In the genomic region with DNA sequence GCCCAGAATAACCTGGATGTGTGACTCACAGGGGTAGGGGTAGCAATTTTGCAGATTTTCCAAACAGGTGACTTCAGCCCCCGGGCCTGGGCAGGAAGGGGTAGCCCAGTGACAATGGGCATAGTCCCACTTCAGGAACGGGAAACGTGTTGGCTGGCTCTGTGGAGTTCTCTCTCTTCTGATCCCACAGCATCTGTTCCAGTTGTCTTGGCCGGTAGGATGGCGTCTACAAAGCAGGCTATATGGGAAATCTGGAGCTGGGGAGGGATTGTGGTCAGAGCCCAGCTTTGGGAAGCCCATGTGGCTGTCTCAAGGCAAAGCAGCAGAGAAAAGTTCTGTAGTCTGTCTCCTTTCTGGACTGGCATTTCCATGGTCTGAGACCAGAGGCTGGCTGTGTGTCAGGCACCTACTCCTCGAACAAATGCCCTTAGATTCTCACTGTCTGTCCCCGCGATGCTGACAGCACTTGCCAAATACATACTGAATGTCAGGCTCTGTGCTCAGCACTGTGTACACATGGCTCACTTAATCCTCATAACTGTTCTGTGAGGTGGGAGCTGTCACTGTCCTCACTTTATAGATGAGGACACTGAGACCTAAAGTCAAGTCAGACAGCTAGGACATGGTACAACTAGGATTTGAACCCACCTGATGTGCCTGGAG, we compare ENCODE assay signal across 27 cellular contexts. TPM values are rescaled to one million over a fixed set of nuclear protein-coding genes. Genes with fewer than 3 reads are reported as not detected.
DNase-seq lines count a peak whose midpoint lies in the region; ATAC-seq and TF ChIP-seq lines count a peak whose summit lies in the region.
"Had no signal": no experiment of that assay in that cellular context is flagged by ENCODE, and none has a peak within 500 bp of the region (broad histone marks: within the 10 kb centered on the region; RNA-seq: fewer than 3 reads in every experiment).

No MANE protein-coding gene starts in this region.

- no peak overlapping the region for H3K14ac ChIP-seq in H9 (ENCODE audit: insufficient read depth, low read length)

- no peak overlapping the region for H2BK120ac ChIP-seq in H9 (ENCODE audit: low read depth, low read length, poor library complexity, severe bottlenecking)

- H3K27me3 Mint-ChIP-seq in H9 (ENCODE audit: low read depth) (peaks cover 10% of the 10 kb centered on the region; the same call in 1 of the 2 replicates), natural killer cell (ENCODE audit: low read depth in 2 of 2) (peaks cover 3 to 6% of the 10 kb centered on the region in 2 donors)

- H4K5ac ChIP-seq in H9 (ENCODE audit: insufficient read length, low read depth, low read length): no peak overlapping the region

- intact Hi-C loops in natural killer cell (cut with micrococcal nuclease): no loop called here
- intact Hi-C loops in vagina (cut with DNase I): no loop called here

- H3K4me1 Mint-ChIP-seq in H9 (peaks cover 4 to 7% of the 10 kb centered on the region in 2 experiments; a peak in 3 of 4 replicates), natural killer cell (no peaks in the 10 kb centered on the region)
- H3K4me1 Mint-ChIP-seq: B cell, naive B cell had no signal

- H3K79me1 ChIP-seq in H9 (ENCODE audit: insufficient read depth, low read depth, low read length, poor library complexity, severe bottlenecking): no peaks in the 10 kb centered on the region

- H3K9me3 Mint-ChIP-seq in H9 (peaks cover 13 to 20% of the 10 kb centered on the region in 2 experiments), natural killer cell (no peaks in the 10 kb centered on the region)
- H3K9me3 Mint-ChIP-seq: activated T-cell treated with anti-CD3 and anti-CD28 coated beads, Interleukin-2, amount 50 U/mL, for 72 hours; naive B cell had no signal

- H3K27me3 ChIP-seq in AG04450 (ENCODE audit: control insufficient read depth, insufficient read depth, low read length): no peaks in the 10 kb centered on the region
- H3K27me3 ChIP-seq in H9 (ENCODE audit: insufficient read depth, low read length): no peaks in the 10 kb centered on the region; the same call in 1 of the 2 replicates
- H3K27me3 ChIP-seq in foreskin keratinocyte: no peaks in the 10 kb centered on the region
- no peaks in the 10 kb centered on the region for H3K27me3 ChIP-seq in vagina
- H3K27me3 ChIP-seq: left lung, pancreas, upper lobe of right lung had no signal

- no peaks in the 10 kb centered on the region for H3K36me3 ChIP-seq in vagina
- H3K36me3 ChIP-seq: left lung, pancreas, upper lobe of right lung had no signal

- H3K36me3 Mint-ChIP-seq in H9 (ENCODE audit: insufficient read depth in 1 of 3, low read depth in 3 of 3) (peaks cover 12 to 33% (median 26%) of the 10 kb centered on the region in 3 experiments), natural killer cell (no peaks in the 10 kb centered on the region)
- H3K36me3 Mint-ChIP-seq: naive B cell had no signal

- H3K4ac ChIP-seq in H9 (ENCODE audit: low read depth, low read length): no peak overlapping the region

- H4K8ac ChIP-seq in H9 (replicated peaks; ENCODE audit: insufficient read length, low read depth, low read length): no peak overlapping the region

- no peak overlapping the region for H3K23ac ChIP-seq in H9 (ENCODE audit: insufficient read length, low read depth, low read length)

- no peak overlapping the region for H2BK5ac ChIP-seq in H9 (ENCODE audit: insufficient read length, low read length)

- H4K91ac ChIP-seq in H9 (ENCODE audit: insufficient read length, low read depth, low read length): no peak overlapping the region

- H3K23me2 ChIP-seq in H9 (ENCODE audit: insufficient read length, low read depth, low read length, poor library complexity, severe bottlenecking): no peaks in the 10 kb centered on the region

- ATAC-seq in left lobe of liver (peak; percentile 33), HG02938 (IDR thresholded peaks at IDR 0.05; ENCODE audit: unreplicated experiment) (no peak), foreskin keratinocyte (no peak), natural killer cell (no peak)
- ATAC-seq: activated T-cell treated with anti-CD3 and anti-CD28 coated beads, Interleukin-2, amount 50 U/mL, for 72 hours; HCT116; stimulated activated naive CD8-positive, alpha-beta T cell treated with anti-CD3 and anti-CD28 coated beads, Interleukin-15, Interleukin-2, amounts not matched to agents 100 U/mL and 50 U/mL, for 24 hours had no signal

- no CpG with 5 or more reads among the region's 8 CpGs for WGBS in H9 (ENCODE audit: extremely low coverage, insufficient read length, low lambda C conversion rate)

- H3K27ac Mint-ChIP-seq in H9 (peak overlapping the region in 2 of 3 experiments; percentile 35 to 61; a peak in 1 of 7 replicates), natural killer cell (no peak overlapping the region)
- H3K27ac Mint-ChIP-seq: activated T-cell treated with anti-CD3 and anti-CD28 coated beads, Interleukin-2, amount 50 U/mL, for 72 hours; B cell had no signal

- no peak overlapping the region for H3K4me3 ChIP-seq in AG04450 (ENCODE audit: low read depth, low read length)
- no peak overlapping the region for H3K4me3 ChIP-seq in vagina
- H3K4me3 ChIP-seq: left lung, pancreas, skin epidermis, upper lobe of right lung had no signal

- no peak overlapping the region for H3K56ac ChIP-seq in H9 (ENCODE audit: insufficient read length, low read depth, low read length)

- no peak overlapping the region for H3K9ac ChIP-seq in H9 (ENCODE audit: extremely low read depth, insufficient read length, low read length)

- H3K4me2 ChIP-seq in H9 (ENCODE audit: insufficient read depth, insufficient read length, low read length): no peak overlapping the region

- H3K4me3 Mint-ChIP-seq in H9 (no peak overlapping the region), natural killer cell (no peak overlapping the region)
- H3K4me3 Mint-ChIP-seq: activated T-cell treated with anti-CD3 and anti-CD28 coated beads, Interleukin-2, amount 50 U/mL, for 72 hours; B cell had no signal

- H2AFZ ChIP-seq in H9 (ENCODE audit: low read length): no peak overlapping the region

- TF ChIP-seq CTCF in AG04450 (IDR thresholded peaks at IDR 0.05; ENCODE audit: low read depth, low read length) (no peak), H9 (conservative IDR thresholded peaks at IDR 0.05) (no peak), foreskin keratinocyte (conservative IDR thresholded peaks at IDR 0.05) (no peak), natural killer cell (IDR thresholded peaks at IDR 0.05) (no peak), vagina (IDR thresholded peaks at IDR 0.05) (no peak)

- H3K27ac ChIP-seq in AG04450 (ENCODE audit: low read depth, low read length) (peak overlapping the region; percentile 47), H9 (ENCODE audit: insufficient read length, low read depth, low read length) (no peak overlapping the region), foreskin keratinocyte (no peak overlapping the region), vagina (no peak overlapping the region)
- H3K27ac ChIP-seq: pancreas, skin epidermis had no signal

- no peak overlapping the region for H2BK15ac ChIP-seq in H9 (ENCODE audit: low read depth, low read length)

- H2AK5ac ChIP-seq in H9 (ENCODE audit: insufficient read length, low read length): no peak overlapping the region

- H3K9me3 ChIP-seq in AG04450 (ENCODE audit: control insufficient read depth, insufficient read depth, low read length) (no peaks in the 10 kb centered on the region), H9 (ENCODE audit: control insufficient read depth, low read depth, low read length) (peaks cover 20% of the 10 kb centered on the region), vagina (no peaks in the 10 kb centered on the region)
- H3K9me3 ChIP-seq: left lung, pancreas, upper lobe of right lung had no signal

- no peak overlapping the region for H2BK12ac ChIP-seq in H9 (ENCODE audit: insufficient read length, low read depth, low read length)

- POLR2A ChIA-PET in AG04450 (lab: Yijun Ruan, JAX): interaction anchor here (2.8 kb wide), 1 partner anchor 53 kb away, joined by 20 read pairs; no protein-coding TSS in a partner anchor

- peaks cover 4% of the 10 kb centered on the region; the same call in 1 of the 2 replicates for H3K4me1 ChIP-seq in H9 (ENCODE audit: insufficient read depth, low read length)
- peaks cover 11% of the 10 kb centered on the region for H3K4me1 ChIP-seq in foreskin keratinocyte
- peaks cover 14% of the 10 kb centered on the region for H3K4me1 ChIP-seq in vagina
- H3K4me1 ChIP-seq: pancreas, upper lobe of right lung had no signal

- no peak overlapping the region for H3K18ac ChIP-seq in H9 (ENCODE audit: insufficient read length, low read depth, low read length)

- no peaks in the 10 kb centered on the region for H3K79me2 ChIP-seq in H9 (ENCODE audit: insufficient read depth, low read length)

- DNase-seq in AG04450 (ENCODE audit: low read depth, low spot score): no peak
- DNase-seq in H9: no peak
- DNase-seq in left lobe of liver (ENCODE audit: low spot score): no peak
- peak; percentile 79 for DNase-seq in pons (ENCODE audit: low spot score)
- DNase-seq in foreskin keratinocyte: no peak
- DNase-seq in natural killer cell: no peak
- no peak for DNase-seq in vagina (ENCODE audit: extremely low spot score in 2 of 2)
- DNase-seq: activated CD4-positive, CD25-positive, alpha-beta regulatory T cell treated with anti-CD3 and anti-CD28 coated beads, Interleukin-2, amount 50 U/mL, for 72 hours; activated naive CD4-positive, alpha-beta T cell treated with anti-CD3 and anti-CD28 coated beads, Interleukin-2, amount 50 U/mL, for 16 hours; activated T-cell treated with anti-CD3 and anti-CD28 coated beads, Interleukin-2, amount 50 U/mL, for 72 hours; COR-L47; effector CD8-positive, alpha-beta T cell; left lung; naive B cell; NCI-H1105 treated with DMSO at 0.1 percent for 48 hours; NCI-H2081 treated with DMSO at 0.1 percent for 48 hours; NCI-H446 treated with DMSO at 0.1 percent for 48 hours; NK-92 treated with Interleukin-12 subunit alpha and Interleukin-12 subunit beta, amount 100 ng/mL, for 24 hours; pancreas; stimulated activated CD4-positive, alpha-beta T cell treated with anti-CD3 and anti-CD28 coated beads, Interleukin-2, amount 100 ng/mL, for 48 hours; stimulated activated naive CD8-positive, alpha-beta T cell treated with anti-CD3 and anti-CD28 coated beads, Interleukin-15, Interleukin-2, amounts not matched to agents 100 U/mL and 50 U/mL, for 24 hours; T1000; upper lobe of right lung had no signal

- H4K20me1 ChIP-seq in H9 (ENCODE audit: control insufficient read depth, insufficient read depth, insufficient read length): no peaks in the 10 kb centered on the region

- no peak overlapping the region for H2BK20ac ChIP-seq in H9 (ENCODE audit: low read depth, low read length, poor library complexity, severe bottlenecking)

- H3T11ph ChIP-seq in H9 (ENCODE audit: low read length): no peak overlapping the region

- CTCF ChIA-PET in AG04450 (lab: Charles Lee): interaction anchor here (2.6 to 6.4 kb wide), 3 partner anchors 39 to 170 kb away, joined by 13 to 250 read pairs (median 147); a partner anchor contains a TSS

- no peak for TF ChIP-seq POLR2A in vagina (IDR thresholded peaks at IDR 0.05)

RNA-seq across cellular contexts. Expression of a gene that starts 17.9 kb away (rescaled TPM):
- polyA plus RNA-seq in AG04450 (2011; rRNA removed): 121 and 145 TPM in 2 replicates
- polyA minus RNA-seq in AG04450 (2011; rRNA and poly(A)+ RNA removed): 184 and 258 TPM in 2 replicates
- total RNA-seq in H9 (2021): 53.9 and 55.3 TPM in 2 replicates
- 53.7 TPM for total RNA-seq in left lobe of liver
- total RNA-seq in foreskin keratinocyte: 40.0 and 47.7 TPM in 2 replicates
- 49.2 and 53.8 TPM in 2 replicates for polyA plus RNA-seq in foreskin keratinocyte
- 10 to 100 TPM; 64.9 to 81.1 (median 79.2) TPM for total RNA-seq in natural killer cell
- total RNA-seq in vagina: 53.3 TPM

RNA-seq across cellular contexts. Expression of a gene that starts 36.6 kb away (rescaled TPM):
- polyA plus RNA-seq in AG04450 (2011; rRNA removed): 40.9 and 41.6 TPM in 2 replicates
- polyA minus RNA-seq in AG04450 (2011; rRNA and poly(A)+ RNA removed): 48.8 and 61.3 TPM in 2 replicates
- total RNA-seq in H9 (2021): 55.4 and 58.3 TPM in 2 replicates
- total RNA-seq in left lobe of liver: 7.6 TPM
- total RNA-seq in foreskin keratinocyte: 25.5 and 28.0 TPM in 2 replicates
- 20.9 and 21.9 TPM in 2 replicates for polyA plus RNA-seq in foreskin keratinocyte
- 10 to 100 TPM in 2 of 3 donors, 1 to 10 TPM in 1; 10.0 to 12.0 (median 10.8) TPM for total RNA-seq in natural killer cell
- total RNA-seq in vagina: 8.8 TPM

RNA-seq across cellular contexts. Expression of a gene that starts 44.5 kb away (rescaled TPM):
- 16.4 and 16.8 TPM in 2 replicates for polyA plus RNA-seq in AG04450 (2011; rRNA removed)
- polyA minus RNA-seq in AG04450 (2011; rRNA and poly(A)+ RNA removed): 11.8 and 15.0 TPM in 2 replicates
- total RNA-seq in H9 (2021): 1.9 and 2.0 TPM in 2 replicates
- total RNA-seq in left lobe of liver: 16.6 TPM
- 6.8 and 7.7 TPM in 2 replicates for total RNA-seq in foreskin keratinocyte
- 8.9 and 11.0 TPM in 2 replicates for polyA plus RNA-seq in foreskin keratinocyte
- total RNA-seq in natural killer cell: 1 to 10 TPM; 3.9 to 5.0 (median 4.2) TPM
- total RNA-seq in vagina: 20.6 TPM

RNA-seq across cellular contexts. Expression of a gene that starts 56.6 kb away (rescaled TPM):
- polyA plus RNA-seq in AG04450 (2011; rRNA removed) (679 and 783 TPM in 2 replicates), foreskin keratinocyte (686 and 711 TPM in 2 replicates)
- 283 and 456 TPM in 2 replicates for polyA minus RNA-seq in AG04450 (2011; rRNA and poly(A)+ RNA removed)
- total RNA-seq in H9 (2021) (214 and 215 TPM in 2 replicates), left lobe of liver (141 TPM), foreskin keratinocyte (368 and 406 TPM in 2 replicates), natural killer cell (100 to 1,000 TPM; 178 to 207 (median 192) TPM), vagina (269 TPM)

Comparison
In these comparisons a context has a peak if more than half of its experiments do, and no peak if none do; other contexts are left out.
1. H3K27ac Mint-ChIP-seq: peak in H9 (2 of 3); none in natural killer cell (0 of 2).